Comparison of ENCODE assay signal across 1 cellular context in genomic region chr16:16149710-16150116, GRCh38.
TF ChIP-seq lines count a peak whose summit lies in the region.

No MANE protein-coding gene starts in this region.

TF ChIP-seq in HepG2, 621 proteins besides CTCF, POLR2A, EP300 and RAD21 (continued from another document):
- TF ChIP-seq, protein P1, sequence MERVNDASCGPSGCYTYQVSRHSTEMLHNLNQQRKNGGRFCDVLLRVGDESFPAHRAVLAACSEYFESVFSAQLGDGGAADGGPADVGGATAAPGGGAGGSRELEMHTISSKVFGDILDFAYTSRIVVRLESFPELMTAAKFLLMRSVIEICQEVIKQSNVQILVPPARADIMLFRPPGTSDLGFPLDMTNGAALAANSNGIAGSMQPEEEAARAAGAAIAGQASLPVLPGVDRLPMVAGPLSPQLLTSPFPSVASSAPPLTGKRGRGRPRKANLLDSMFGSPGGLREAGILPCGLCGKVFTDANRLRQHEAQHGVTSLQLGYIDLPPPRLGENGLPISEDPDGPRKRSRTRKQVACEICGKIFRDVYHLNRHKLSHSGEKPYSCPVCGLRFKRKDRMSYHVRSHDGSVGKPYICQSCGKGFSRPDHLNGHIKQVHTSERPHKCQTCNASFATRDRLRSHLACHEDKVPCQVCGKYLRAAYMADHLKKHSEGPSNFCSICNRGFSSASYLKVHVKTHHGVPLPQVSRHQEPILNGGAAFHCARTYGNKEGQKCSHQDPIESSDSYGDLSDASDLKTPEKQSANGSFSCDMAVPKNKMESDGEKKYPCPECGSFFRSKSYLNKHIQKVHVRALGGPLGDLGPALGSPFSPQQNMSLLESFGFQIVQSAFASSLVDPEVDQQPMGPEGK (CRISPR knock-in tag; IDR thresholded peaks at IDR 0.05) = peak; percentile 86
- TF ChIP-seq FLYWCH1 (CRISPR knock-in tag; IDR thresholded peaks at IDR 0.05) (no peak), ASH2L (IDR thresholded peaks at IDR 0.05; ENCODE audit: insufficient read length, low read depth, low read length) (peak; percentile 84), MIXL1 (CRISPR knock-in tag; IDR thresholded peaks at IDR 0.05) (peak; percentile 65), ZSCAN25 (CRISPR knock-in tag; IDR thresholded peaks at IDR 0.05) (peak; percentile 89), MAF1 (CRISPR knock-in tag; IDR thresholded peaks at IDR 0.05; ENCODE audit: borderline replicate concordance) (no peak)
